ENCODE assay signal across 8 cellular contexts in the genomic region with DNA sequence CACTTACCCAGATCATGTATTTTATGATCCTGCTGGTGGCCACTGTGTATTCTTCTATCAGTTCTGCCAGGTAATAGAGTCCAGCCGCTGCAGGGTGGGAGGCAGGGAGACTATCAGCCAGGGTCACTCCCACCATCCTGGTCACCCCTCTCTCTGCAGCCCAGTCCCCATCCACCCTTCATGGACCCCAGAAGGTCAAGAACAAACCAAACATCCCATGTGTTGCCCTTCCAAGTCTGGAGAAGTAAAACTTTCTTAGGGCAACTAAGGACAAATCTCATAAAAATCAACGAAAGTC. TPM values are rescaled to one million over a fixed set of nuclear protein-coding genes. Genes with fewer than 3 reads are reported as not detected.
DNase-seq lines count a peak whose midpoint lies in the region; ATAC-seq and TF ChIP-seq lines count a peak whose summit lies in the region.

No MANE protein-coding gene starts in this region.

- intact Hi-C loops in sigmoid colon (cut with DNase I) = no loop called here

- H3K27me3 ChIP-seq in sigmoid colon = no peaks in the 10 kb centered on the region

- no peak overlapping the region for H3K27ac ChIP-seq in SK-N-MC
- peak overlapping the region in 3 of 4 donors; percentile 83 to 87 (median 86) for H3K27ac ChIP-seq in sigmoid colon

- 38 to 57% methylated on average over 2 of the region's 2 CpGs for WGBS in sigmoid colon, 2 donors

- H3K36me3 ChIP-seq in SK-N-MC (ENCODE audit: insufficient read depth, low read length) (peaks cover 19% of the 10 kb centered on the region; the same call in 1 of the 2 replicates), sigmoid colon (peaks cover 7 to 37% (median 25%) of the 10 kb centered on the region in 4 donors)

- H3K4me3 ChIP-seq in SK-N-MC (peak overlapping the region; percentile 95), foreskin fibroblast (ENCODE audit: low read depth in 1 of 2, low read length in 2 of 2) (peak overlapping the region; percentile 58 to 90), sigmoid colon (peak overlapping the region; percentile 97 to 99 (median 98))

- no peak for TF ChIP-seq EP300 in sigmoid colon (IDR thresholded peaks at IDR 0.05)

- CTCF ChIA-PET in GM10248 (lab: Yijun Ruan, JAX) = interaction anchor here (1.1 to 2.9 kb wide), 4 partner anchors 10 to 78 kb away, joined by 3 to 32 read pairs (median 4); a partner anchor contains a TSS

- DNase-seq in GM10248 (ENCODE audit: extremely low spot score) (peak; percentile 5), SK-N-MC (ENCODE audit: low read depth, low spot score) (no peak), foreskin fibroblast (no peak), sigmoid colon (peak; percentile 28), activated gamma-delta T cell treated with Interleukin-2 at 50 U/mL for 16 hours (no peak), NCI-H510A (lab: John Stamatoyannopoulos, UW) (no peak)
- DNase-seq in stimulated activated CD4-positive, alpha-beta T cell treated with anti-CD3 and anti-CD28 coated beads, Interleukin-1b, Interleukin-23, amount 100 ng/mL, for 48 hours = no peak

- peaks cover 0 to 33% (median 26%) of the 10 kb centered on the region in 4 donors for H3K4me1 ChIP-seq in sigmoid colon

- no peak for ATAC-seq in HG03159 (IDR thresholded peaks at IDR 0.05; ENCODE audit: unreplicated experiment)

- POLR2A ChIA-PET in GM10248 (lab: Yijun Ruan, JAX) = no interaction called here

- H3K9ac ChIP-seq in SK-N-MC (ENCODE audit: insufficient read length) = peak overlapping the region; percentile 95

- no peak for TF ChIP-seq POLR2A in sigmoid colon (IDR thresholded peaks at IDR 0.05)

- TF ChIP-seq CTCF in GM10248 (IDR thresholded peaks at IDR 0.05; ENCODE audit: control extremely low read depth, extremely low read depth, low read depth, missing control alignments) = no peak
- TF ChIP-seq CTCF in foreskin fibroblast (IDR thresholded peaks at IDR 0.05; ENCODE audit: low read depth, low read length) = no peak
- no peak for TF ChIP-seq CTCF in sigmoid colon (IDR thresholded peaks at IDR 0.05)

- H3K9me3 ChIP-seq in SK-N-MC (ENCODE audit: low read depth, low read length) (no peaks in the 10 kb centered on the region), sigmoid colon (no peaks in the 10 kb centered on the region)

RNA-seq across cellular contexts. Expression of a gene that starts 1.0 kb away (rescaled TPM):
- total RNA-seq in sigmoid colon = 10 to 100 TPM; 19.5 to 26.5 (median 22.8) TPM
- 10 to 100 TPM; 12.0 to 47.6 (median 16.8) TPM for polyA plus RNA-seq in sigmoid colon

RNA-seq across cellular contexts. Expression of a gene that starts 15.2 kb away (rescaled TPM):
- total RNA-seq in sigmoid colon = 1 to 10 TPM in 2 of 4 donors, under 1 TPM in 2; 0.49 to 1.9 (median 0.87) TPM
- 1 to 10 TPM in 2 of 3 donors, not detected in 1; 1.0 to 1.2 TPM for polyA plus RNA-seq in sigmoid colon

RNA-seq across cellular contexts. Expression of a gene that starts 57.9 kb away (rescaled TPM):
- 1 to 10 TPM in 1 of 4 donors, under 1 TPM in 1, not detected in 2; 0.66 to 1.9 TPM for total RNA-seq in sigmoid colon
- polyA plus RNA-seq in sigmoid colon = under 1 TPM in 1 of 3 donors, not detected in 2; 0.16 TPM

Comparison
In these comparisons a context has a peak if more than half of its experiments do, and no peak if none do; other contexts are left out.
1. DNase-seq: peak in GM10248 (single experiment) and sigmoid colon (single experiment); none in SK-N-MC (single experiment), foreskin fibroblast (0 of 2), activated gamma-delta T cell treated with Interleukin-2 at 50 U/mL for 16 hours (single experiment), NCI-H510A (single experiment) and stimulated activated CD4-positive, alpha-beta T cell treated with anti-CD3 and anti-CD28 coated beads, Interleukin-1b, Interleukin-23, amount 100 ng/mL, for 48 hours (single experiment).
2. Peak in every context shown above with its lines, with median percentiles within 50 percentile points of each other: H3K4me3 ChIP-seq.